In the genomic region with DNA sequence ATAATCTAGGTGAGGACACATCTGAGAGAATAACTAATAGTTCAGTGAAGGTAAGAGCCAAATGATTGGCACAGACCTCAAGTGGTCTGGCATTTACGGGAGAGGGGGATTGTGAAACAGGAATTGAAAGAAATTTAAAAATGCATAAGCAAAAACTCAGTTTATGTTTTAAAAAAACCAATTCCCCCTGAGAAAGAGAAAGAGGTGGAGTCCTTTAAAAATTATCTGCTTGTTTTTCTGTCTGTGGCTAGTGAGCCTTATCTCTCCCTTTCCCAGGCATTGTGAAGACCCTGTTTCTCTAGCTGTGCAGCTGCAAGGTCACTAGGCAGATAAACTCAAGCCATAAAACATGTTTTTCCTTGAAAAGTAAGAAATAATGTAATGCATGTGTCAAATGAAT, we compare ENCODE assay signal across 12 cellular contexts. TPM values are rescaled to one million over a fixed set of nuclear protein-coding genes. Genes with fewer than 3 reads are reported as not detected.
A peak's percentile ranks its signal among the peaks of the same experiment; 100 is the strongest.
DNase-seq lines count a peak whose midpoint lies in the region; ATAC-seq, FAIRE-seq and TF ChIP-seq lines count a peak whose summit lies in the region.
"Not testable (repeated sequence)": the region's sequence is repeated elsewhere in the genome, so short reads cannot be mapped to it uniquely, and the experiment has no call there.
"Had no signal": no experiment of that assay in that cellular context is flagged by ENCODE, and none has a peak within 500 bp of the region (broad histone marks: within the 10 kb centered on the region; RNA-seq: fewer than 3 reads in every experiment).

No MANE protein-coding gene starts in this region.

- H3K27ac ChIP-seq in OCI-LY7 (ENCODE audit: low read depth, low read length, poor library complexity, severe bottlenecking) = not testable (repeated sequence)
- H3K27ac ChIP-seq in K562 (ENCODE audit: extremely low read depth, low read depth, low read length) = peak overlapping the region; percentile 11; the same call in 2 of the 3 replicates

- TF ChIP-seq CTCF in OCI-LY7 (conservative IDR thresholded peaks at IDR 0.05; ENCODE audit: low read length); activated B cell treated with CpG ODN at 0.5 μM for 24 hours (IDR thresholded peaks at IDR 0.05); K562 (IDR thresholded peaks at IDR 0.05 in 2 of 3, conservative IDR thresholded peaks at IDR 0.05 in 1 of 3; ENCODE audit: insufficient read depth in 2 of 3, low read depth in 1 of 3, low read length in 3 of 3); fibroblast of villous mesenchyme (IDR thresholded peaks at IDR 0.05; ENCODE audit: insufficient read depth, low read depth, low read length); mesothelial cell of epicardium (IDR thresholded peaks at IDR 0.05; ENCODE audit: unreplicated experiment): not testable (repeated sequence)

- H2AFZ ChIP-seq in OCI-LY7 (ENCODE audit: low read length) = peak overlapping the region; percentile 30; the same call in 1 of the 2 replicates
- 0 out of 2 replicates have a peak overlapping the region, but pooled peaks have one; percentile 2 for H2AFZ ChIP-seq in K562 (ENCODE audit: low read depth, low read length)

- not testable (repeated sequence) for H3K36me3 Mint-ChIP-seq in activated B cell treated with CpG ODN at 0.5 μM for 24 hours (ENCODE audit: low read depth); mesothelial cell of epicardium; stimulated activated memory B cell treated with anti-CD40 and anti-IgM and Interleukin-4, amounts not matched to agents 10 μg/mL and 1 μg/mL and 100 μg/mL, for 72 hours

- H3K36me3 ChIP-seq in OCI-LY7 (ENCODE audit: insufficient read depth, low read length); K562 (ENCODE audit: control insufficient read depth, insufficient read depth, low read length): not testable (repeated sequence)

- POLR2A ChIA-PET in OCI-LY7 (lab: Charles Lee) = interaction anchor here (0.7 to 1.7 kb wide), 3 partner anchors 9 to 68 kb away, joined by 3 to 5 read pairs (median 3); no protein-coding TSS in a partner anchor
- POLR2A ChIA-PET in activated B cell treated with CpG ODN at 0.5 μM for 24 hours (lab: Charles Lee) = interaction anchor here (3.1 to 8.7 kb wide), 2 partner anchors 47 to 74 kb away, joined by 10 to 149 read pairs; a partner anchor contains a TSS
- POLR2A ChIA-PET in K562 (lab: Yijun Ruan, JAX) = interaction anchor here (0.7 to 1.9 kb wide), 11 partner anchors 8 to 205 kb away, joined by 3 to 9 read pairs (median 5); a partner anchor contains a TSS

- peak overlapping the region in 1 of 2 experiments; percentile 16; a peak in 2 of 4 replicates for H3K9ac ChIP-seq in K562 (ENCODE audit: insufficient read depth in 1 of 2, low read depth in 2 of 2, low read length in 2 of 2)

- BruUV-seq in OCI-LY7 (replicated peaks; lab: Mats Ljungman, UMichigan); K562 (replicated peaks; lab: Mats Ljungman, UMichigan): not testable (repeated sequence)

- not testable (repeated sequence) for H3K9me3 ChIP-seq in OCI-LY7 (ENCODE audit: low read length); K562 (replicated peaks; ENCODE audit: control insufficient read depth, insufficient read depth, low read depth, low read length)

- not testable (repeated sequence) for H3K4me3 ChIP-seq in OCI-LY7 (ENCODE audit: low read depth, low read length, poor library complexity, severe bottlenecking); K562; fibroblast of villous mesenchyme (ENCODE audit: low read depth, low read length)

- peak; percentile 58; the same call in 1 of the 2 replicates for TF ChIP-seq EP300 in K562 (IDR thresholded peaks at IDR 0.05; ENCODE audit: low read length)

- peak overlapping the region; percentile 66 for H3K4me3 Mint-ChIP-seq in activated B cell treated with CpG ODN at 0.5 μM for 24 hours
- not testable (repeated sequence) for H3K4me3 Mint-ChIP-seq in mesothelial cell of epicardium
- H3K4me3 Mint-ChIP-seq in stimulated activated memory B cell treated with anti-CD40 and anti-IgM and Interleukin-4, amounts not matched to agents 10 μg/mL and 1 μg/mL and 100 μg/mL, for 72 hours = peak overlapping the region; percentile 65

- WGBS in K562 (ENCODE audit: insufficient coverage, low coverage, missing lambda C conversion rate) = 0% methylated on average over 1 of the region's 1 CpG

- not testable (repeated sequence) for TF ChIP-seq RAD21 in K562 (CRISPR knock-in tag; conservative IDR thresholded peaks at IDR 0.05 in 1 of 2, IDR thresholded peaks at IDR 0.05 in 1 of 2)

- not testable (repeated sequence) for H3K9me2 ChIP-seq in OCI-LY7 (ENCODE audit: insufficient read depth, low read length)

- CTCF ChIA-PET in OCI-LY7 (lab: Charles Lee; ENCODE audit: unreplicated experiment) (interaction anchor here (0.8 to 2.7 kb wide), 6 partner anchors 17 to 205 kb away, joined by 3 to 11 read pairs (median 6); no protein-coding TSS in a partner anchor), activated B cell treated with CpG ODN at 0.5 μM for 24 hours (lab: Charles Lee) (interaction anchor here (0.6 to 4.5 kb wide), 16 partner anchors 10 to 216 kb away, joined by 3 to 79 read pairs (median 6); a partner anchor contains a TSS), K562 (lab: Yijun Ruan, JAX; ENCODE audit: low intra/inter-chr PET ratio) (interaction anchor here (0.9 to 3.9 kb wide), 6 partner anchors 21 to 210 kb away, joined by 4 to 40 read pairs (median 10); no protein-coding TSS in a partner anchor)

- H3K9me1 ChIP-seq in K562 (ENCODE audit: control insufficient read depth, insufficient read depth, low read length) = not testable (repeated sequence)

- not testable (repeated sequence) for DNase-seq in GM12891 (ENCODE audit: insufficient read length, low spot score); OCI-LY7 (ENCODE audit: low spot score); activated B cell treated with CpG ODN at 0.5 μM for 24 hours; mesothelial cell of epicardium (ENCODE audit: low spot score in 2 of 2, unreplicated experiment in 2 of 2)
- peak in 1 of 4 experiments; percentile 46 for DNase-seq in K562 (ENCODE audit: extremely low read depth in 1 of 4, low spot score in 3 of 4)
- peak; percentile 83 for DNase-seq in fibroblast of villous mesenchyme (ENCODE audit: low read depth)

- in situ Hi-C loops in K562 (cut with MboI) = loop anchor here (5.0 kb wide), 1 partner anchor 211 kb away; no protein-coding TSS in a partner anchor

- peak overlapping the region; percentile 67 for H3K27ac Mint-ChIP-seq in activated B cell treated with CpG ODN at 0.5 μM for 24 hours
- peak overlapping the region; percentile 71 for H3K27ac Mint-ChIP-seq in mesothelial cell of epicardium
- peak overlapping the region; percentile 67 for H3K27ac Mint-ChIP-seq in stimulated activated memory B cell treated with anti-CD40 and anti-IgM and Interleukin-4, amounts not matched to agents 10 μg/mL and 1 μg/mL and 100 μg/mL, for 72 hours

- not testable (repeated sequence) for H3K27me3 ChIP-seq in K562 (ENCODE audit: control insufficient read depth in 2 of 2, insufficient read depth in 2 of 2, low read length in 2 of 2)

- FAIRE-seq in GM12891 (lab: Jason Lieb, UNC) = not testable (repeated sequence)
- FAIRE-seq in K562 (lab: Jason Lieb, UNC) = peak; percentile 76

- H3K4me1 ChIP-seq in OCI-LY7 (ENCODE audit: insufficient read depth, low read length, poor library complexity, severe bottlenecking) (peaks cover 23% of the 10 kb centered on the region), K562 (replicated peaks in 1 of 2; ENCODE audit: control insufficient read depth in 2 of 2, insufficient read depth in 2 of 2, low read length in 2 of 2) (peaks cover 0 to 40% of the 10 kb centered on the region in 2 experiments; a peak in 4 of 5 replicates)

- TF ChIP-seq POLR2A in GM12891 (IDR thresholded peaks at IDR 0.05; ENCODE audit: low read depth, low read length); K562 (conservative IDR thresholded peaks at IDR 0.05): not testable (repeated sequence)

- not testable (repeated sequence) for ATAC-seq in activated B cell treated with CpG ODN at 0.5 μM for 24 hours (ENCODE audit: low read depth)
- peak; percentile 60 for ATAC-seq in K562
- peak; percentile 66 for ATAC-seq in stimulated activated memory B cell treated with anti-CD40 and anti-IgM and Interleukin-4, amounts not matched to agents 10 μg/mL and 1 μg/mL and 100 μg/mL, for 72 hours

- H3K4me1 Mint-ChIP-seq in activated B cell treated with CpG ODN at 0.5 μM for 24 hours (peaks cover 19% of the 10 kb centered on the region), mesothelial cell of epicardium (peaks cover 33% of the 10 kb centered on the region)
- peaks cover 23% of the 10 kb centered on the region for H3K4me1 Mint-ChIP-seq in stimulated activated memory B cell treated with anti-CD40 and anti-IgM and Interleukin-4, amounts not matched to agents 10 μg/mL and 1 μg/mL and 100 μg/mL, for 72 hours

- not testable (repeated sequence) for H4K20me1 ChIP-seq in OCI-LY7 (ENCODE audit: insufficient read depth, low read length); K562 (replicated peaks; ENCODE audit: control insufficient read depth, insufficient read depth, low read length)

- H3K27me3 Mint-ChIP-seq in activated B cell treated with CpG ODN at 0.5 μM for 24 hours; mesothelial cell of epicardium (ENCODE audit: low read depth); stimulated activated memory B cell treated with anti-CD40 and anti-IgM and Interleukin-4, amounts not matched to agents 10 μg/mL and 1 μg/mL and 100 μg/mL, for 72 hours: not testable (repeated sequence)

- not testable (repeated sequence) for H3K9me3 Mint-ChIP-seq in activated B cell treated with CpG ODN at 0.5 μM for 24 hours; mesothelial cell of epicardium; stimulated activated memory B cell treated with anti-CD40 and anti-IgM and Interleukin-4, amounts not matched to agents 10 μg/mL and 1 μg/mL and 100 μg/mL, for 72 hours

- H3K4me2 ChIP-seq in OCI-LY7 (ENCODE audit: low read length) = peak overlapping the region; percentile 54
- peak overlapping the region; percentile 62 for H3K4me2 ChIP-seq in K562 (ENCODE audit: insufficient read depth, low read length)

- intact Hi-C loops in OCI-LY7 (cut with micrococcal nuclease; ENCODE audit: unreplicated experiment) = loop anchor here (2.0 to 5.0 kb wide), 2 partner anchors 84 to 206 kb away; no protein-coding TSS in a partner anchor
- intact Hi-C loops in activated B cell treated with CpG ODN at 0.5 μM for 24 hours (cut with micrococcal nuclease) = loop anchor here (2.0 kb wide), 1 partner anchor 370 kb away; no protein-coding TSS in a partner anchor
- intact Hi-C loops in K562 (cut with micrococcal nuclease) = loop anchor here (1.0 to 2.0 kb wide), 2 partner anchors 74 to 83 kb away; a partner anchor contains a TSS

- not testable (repeated sequence) for H3K79me2 ChIP-seq in OCI-LY7 (ENCODE audit: insufficient read depth, low read depth, low read length); K562 (ENCODE audit: control insufficient read depth, insufficient read depth, low read length)

RNA-seq across cellular contexts. Expression of a gene that starts 5.6 kb away (rescaled TPM):
- 281 TPM for polyA plus RNA-seq in GM12891 (2012; ENCODE audit: low read depth, missing spikeins)
- total RNA-seq in OCI-LY7 (2014; rRNA removed; shearing (Covaris generic)) = 109 and 111 TPM in 2 replicates
- 104 and 123 TPM in 2 replicates for total RNA-seq in OCI-LY7 (2022)
- total RNA-seq in activated B cell treated with CpG ODN at 0.5 μM for 24 hours = 160 and 172 TPM in 2 replicates
- 40.9 and 52.1 TPM in 2 replicates for total RNA-seq in K562 (2011; cell fraction: chromatin; rRNA removed; ENCODE audit: low replicate concordance)
- total RNA-seq in K562 (2011; cell fraction: nucleolus; rRNA removed) = 63.2 and 70.9 TPM in 2 replicates
- total RNA-seq in K562 (2011; cell fraction: nucleoplasm; rRNA removed) = 77.4 and 94.5 TPM in 2 replicates
- total RNA-seq in K562 (2014; rRNA removed) = 191 and 206 TPM in 2 replicates
- 123 and 130 TPM in 2 replicates for total RNA-seq in K562 (2014; rRNA removed; fragmentation: Illumina TruSeq; extraction: Trizol)
- total RNA-seq in K562 (2015; rRNA removed; fragmentation: Illumina TruSeq; extraction: Trizol) = 107 and 118 TPM in 2 replicates
- total RNA-seq in K562 (2021) = 169 and 198 TPM in 2 replicates
- 537 and 538 TPM in 2 replicates for polyA plus RNA-seq in K562 (2011; rRNA removed)
- 530 and 732 TPM in 2 replicates for polyA plus RNA-seq in K562 (2011; cell fraction: cytosol; rRNA removed)
- 174 and 259 TPM in 2 replicates for polyA plus RNA-seq in K562 (2011; cell fraction: nucleus; rRNA removed)
- polyA plus RNA-seq in K562 (2012) = 318 and 451 TPM in 2 replicates
- polyA plus RNA-seq in K562 (2014; fragmentation: Illumina TruSeq; extraction: Trizol) = 229 and 241 TPM in 2 replicates
- polyA plus RNA-seq in K562 (2014; fragmentation: Nextera tagmentation; extraction: Ambion mirVana) = 100 to 1,000 TPM; 648 to 712 TPM
- polyA plus RNA-seq in K562 (2014; rRNA removed) = 320 and 438 TPM in 2 replicates
- polyA minus RNA-seq in K562 (2011; rRNA and poly(A)+ RNA removed) = 150 and 153 TPM in 2 replicates
- polyA minus RNA-seq in K562 (2011; cell fraction: cytosol; rRNA and poly(A)+ RNA removed) = 52.8 and 60.1 TPM in 2 replicates
- 27.1 and 59.8 TPM in 2 replicates for polyA minus RNA-seq in K562 (2011; cell fraction: nucleus; rRNA and poly(A)+ RNA removed)
- total RNA-seq in fibroblast of villous mesenchyme = 57.3 and 64.3 TPM in 2 replicates
- 96.5 to 106 TPM (median 97.8 TPM) in 3 replicates for total RNA-seq in mesothelial cell of epicardium

RNA-seq across cellular contexts. Expression of a gene that starts 22.2 kb away (rescaled TPM):
- 0.12 TPM for polyA plus RNA-seq in GM12891 (2012; ENCODE audit: low read depth, missing spikeins)
- 0.22 TPM in 1 of 2 replicates, not detected in the other for total RNA-seq in OCI-LY7 (2014; rRNA removed; shearing (Covaris generic))
- total RNA-seq in OCI-LY7 (2022) (0.15 and 0.38 TPM in 2 replicates), activated B cell treated with CpG ODN at 0.5 μM for 24 hours (0.89 and 1.3 TPM in 2 replicates), K562 (2014; rRNA removed) (0.16 TPM in 1 of 2 replicates, not detected in the other), K562 (2014; rRNA removed; fragmentation: Illumina TruSeq; extraction: Trizol) (0.19 and 0.29 TPM in 2 replicates), K562 (2015; rRNA removed; fragmentation: Illumina TruSeq; extraction: Trizol) (0.04 TPM in 1 of 2 replicates, not detected in the other), K562 (2021) (0.07 and 0.29 TPM in 2 replicates), fibroblast of villous mesenchyme (73.4 and 241 TPM in 2 replicates), mesothelial cell of epicardium (13.7 to 14.4 TPM (median 13.7 TPM) in 3 replicates)
- 1.0 and 3.1 TPM in 2 replicates for total RNA-seq in K562 (2011; cell fraction: chromatin; rRNA removed; ENCODE audit: low replicate concordance)
- 0.39 TPM in 1 of 2 replicates, not detected in the other for total RNA-seq in K562 (2011; cell fraction: nucleolus; rRNA removed)
- 1.0 and 1.5 TPM in 2 replicates for total RNA-seq in K562 (2011; cell fraction: nucleoplasm; rRNA removed)
- polyA plus RNA-seq in K562 (2011; rRNA removed) (0.31 and 0.39 TPM in 2 replicates), K562 (2014; fragmentation: Illumina TruSeq; extraction: Trizol) (0.12 and 0.26 TPM in 2 replicates), K562 (2014; fragmentation: Nextera tagmentation; extraction: Ambion mirVana) (under 1 TPM; 0.20 to 0.23 TPM), K562 (2014; rRNA removed) (0.16 and 0.34 TPM in 2 replicates)
- polyA plus RNA-seq in K562 (2011; cell fraction: cytosol; rRNA removed) = 0.04 and 0.46 TPM in 2 replicates
- 0.38 and 0.90 TPM in 2 replicates for polyA plus RNA-seq in K562 (2011; cell fraction: nucleus; rRNA removed)
- polyA plus RNA-seq in K562 (2012) = 0.39 and 0.97 TPM in 2 replicates
- polyA minus RNA-seq in K562 (2011; rRNA and poly(A)+ RNA removed) = 0.07 and 0.78 TPM in 2 replicates
- polyA minus RNA-seq in K562 (2011; cell fraction: cytosol; rRNA and poly(A)+ RNA removed) = not detected in 2 replicates
- polyA minus RNA-seq in K562 (2011; cell fraction: nucleus; rRNA and poly(A)+ RNA removed) = 0.22 TPM in 1 of 2 replicates, not detected in the other
- total RNA-seq: CD4-positive, alpha-beta T cell had no signal

RNA-seq across cellular contexts. Expression of a gene that starts 37.9 kb away (rescaled TPM):
- polyA plus RNA-seq in GM12891 (2012; ENCODE audit: low read depth, missing spikeins) = not detected
- total RNA-seq in OCI-LY7 (2014; rRNA removed; shearing (Covaris generic)) = not detected in 2 replicates
- total RNA-seq in OCI-LY7 (2022) (not detected in 2 replicates), activated B cell treated with CpG ODN at 0.5 μM for 24 hours (not detected in 2 replicates), K562 (2014; rRNA removed) (not detected in 2 replicates), K562 (2014; rRNA removed; fragmentation: Illumina TruSeq; extraction: Trizol) (not detected in 2 replicates), K562 (2015; rRNA removed; fragmentation: Illumina TruSeq; extraction: Trizol) (not detected in 2 replicates), K562 (2021) (not detected in 2 replicates), fibroblast of villous mesenchyme (not detected in 2 replicates), mesothelial cell of epicardium (0.69 to 1.3 TPM (median 0.95 TPM) in 3 replicates)
- total RNA-seq in K562 (2011; cell fraction: chromatin; rRNA removed; ENCODE audit: low replicate concordance) = not detected in 2 replicates
- not detected in 2 replicates for total RNA-seq in K562 (2011; cell fraction: nucleolus; rRNA removed)
- total RNA-seq in K562 (2011; cell fraction: nucleoplasm; rRNA removed) = not detected in 2 replicates
- polyA plus RNA-seq in K562 (2011; rRNA removed) (0.09 TPM in 1 of 2 replicates, not detected in the other), K562 (2014; fragmentation: Illumina TruSeq; extraction: Trizol) (not detected in 2 replicates), K562 (2014; fragmentation: Nextera tagmentation; extraction: Ambion mirVana) (not detected), K562 (2014; rRNA removed) (0.15 TPM in 1 of 2 replicates, not detected in the other)
- 0.04 and 0.16 TPM in 2 replicates for polyA plus RNA-seq in K562 (2011; cell fraction: cytosol; rRNA removed)
- polyA plus RNA-seq in K562 (2011; cell fraction: nucleus; rRNA removed) = 0.10 and 0.11 TPM in 2 replicates
- polyA plus RNA-seq in K562 (2012) = not detected in 2 replicates
- polyA minus RNA-seq in K562 (2011; rRNA and poly(A)+ RNA removed) = not detected in 2 replicates
- not detected in 2 replicates for polyA minus RNA-seq in K562 (2011; cell fraction: cytosol; rRNA and poly(A)+ RNA removed)
- polyA minus RNA-seq in K562 (2011; cell fraction: nucleus; rRNA and poly(A)+ RNA removed) = not detected in 2 replicates
- total RNA-seq: CD4-positive, alpha-beta T cell; H1; H9; IMR-90 had no signal
- polyA plus RNA-seq: BJ, IMR-90 had no signal
